Comparison of ENCODE assay signal across 8 cellular contexts in the genomic region with DNA sequence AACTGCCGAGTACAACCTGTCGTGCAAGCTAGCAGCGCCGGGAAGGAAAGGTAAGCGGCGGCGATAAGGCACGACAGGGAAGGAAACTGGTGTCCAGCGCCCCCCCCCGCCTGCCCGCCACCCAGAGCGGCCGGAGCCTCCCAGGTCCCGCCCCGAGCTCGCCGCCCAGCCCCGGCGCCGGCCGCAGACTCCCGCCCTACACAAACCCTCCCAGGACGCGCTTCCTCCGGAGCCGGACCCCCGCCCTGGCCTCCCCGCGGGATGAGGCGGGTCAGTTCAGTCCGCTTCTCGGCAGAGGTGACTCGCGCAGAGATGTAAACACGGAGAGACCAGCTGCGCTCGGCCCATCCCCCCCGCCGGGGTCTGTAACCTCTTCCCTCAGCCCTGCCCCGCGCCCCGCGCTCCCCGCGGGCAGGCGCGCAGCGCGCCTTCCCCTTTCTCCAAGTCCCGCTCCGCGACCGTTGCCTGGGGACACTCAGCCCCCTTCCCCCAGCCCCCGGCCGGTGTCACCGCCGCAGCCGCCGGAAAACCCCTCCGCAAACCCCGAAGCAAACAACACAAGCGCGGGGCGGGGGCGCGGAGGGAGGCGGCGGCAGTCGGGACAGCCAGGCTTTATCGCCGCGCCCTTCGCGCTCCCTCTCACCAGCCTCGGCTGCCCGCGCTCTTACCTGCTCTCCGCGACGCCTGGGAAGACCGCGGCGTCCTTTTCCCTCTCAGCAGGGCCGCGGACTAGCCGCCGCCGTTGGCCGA. TPM values are rescaled to one million over a fixed set of nuclear protein-coding genes. Genes with fewer than 3 reads are reported as not detected.
DNase-seq lines count a peak whose midpoint lies in the region; ATAC-seq and TF ChIP-seq lines count a peak whose summit lies in the region.

No MANE protein-coding gene starts in this region.

- peak overlapping the region; percentile 86 for H2AFZ ChIP-seq in neural progenitor cell (replicated peaks)

- peak; percentile 17 for ATAC-seq in GM21447 (IDR thresholded peaks at IDR 0.05; ENCODE audit: unreplicated experiment)

- peaks cover 16% of the 10 kb centered on the region for H3K4me1 Mint-ChIP-seq in neural progenitor cell

- H3K27me3 ChIP-seq in neural progenitor cell (peaks cover 4% of the 10 kb centered on the region), stomach smooth muscle (ENCODE audit: control insufficient read depth in 1 of 2, insufficient read depth in 2 of 2, low read length in 2 of 2) (no peaks in the 10 kb centered on the region)

- H3F3A ChIP-seq in neural progenitor cell (ENCODE audit: low read depth) = peaks cover 63% of the 10 kb centered on the region

- no peaks in the 10 kb centered on the region for H3K9me3 Mint-ChIP-seq in neural progenitor cell

- H3K4me3 Mint-ChIP-seq in neural progenitor cell = peak overlapping the region; percentile 97

- peak overlapping the region; percentile 65 for H3K27ac Mint-ChIP-seq in neural progenitor cell

- H3K9me3 ChIP-seq in neural progenitor cell (ENCODE audit: low read depth) = no peaks in the 10 kb centered on the region
- H3K9me3 ChIP-seq in stomach smooth muscle (ENCODE audit: control insufficient read depth in 2 of 2, low read length in 2 of 2) = no peaks in the 10 kb centered on the region

- DNase-seq in COLO668 (lab: John Stamatoyannopoulos, UW; ENCODE audit: unreplicated experiment) = peak; percentile 87
- peak; percentile 33 for DNase-seq in HuH-7.5 (ENCODE audit: low spot score)
- DNase-seq in SHP77 (lab: John Stamatoyannopoulos, UW) = peak; percentile 33 to 62
- peak; percentile 51 for DNase-seq in activated gamma-delta T cell treated with anti-CD3 and anti-CD28 coated beads, Interleukin-2, amount 50 U/mL, for 16 hours (ENCODE audit: low read depth)
- DNase-seq in foreskin fibroblast = peak; percentile 70 to 89
- peak; percentile 90 for DNase-seq in neural progenitor cell (ENCODE audit: low spot score)

- H3K36me3 Mint-ChIP-seq in neural progenitor cell = no peaks in the 10 kb centered on the region

- no peaks in the 10 kb centered on the region for H3K36me3 ChIP-seq in neural progenitor cell
- no peaks in the 10 kb centered on the region for H3K36me3 ChIP-seq in stomach smooth muscle (ENCODE audit: control insufficient read depth in 2 of 2, insufficient read depth in 2 of 2, low read length in 2 of 2)

- H3K4me1 ChIP-seq in neural progenitor cell (peaks cover 9% of the 10 kb centered on the region), stomach smooth muscle (ENCODE audit: control insufficient read depth, insufficient read depth, low read length) (peaks cover 8% of the 10 kb centered on the region)

- H3K4me3 ChIP-seq in foreskin fibroblast (ENCODE audit: low read depth in 1 of 2, low read length in 2 of 2) (peak overlapping the region; percentile 83 to 86), neural progenitor cell (peak overlapping the region; percentile 88), stomach smooth muscle (ENCODE audit: low read length in 2 of 2) (peak overlapping the region; percentile 93 to 96)

- H3K27me3 Mint-ChIP-seq in neural progenitor cell (ENCODE audit: insufficient read depth, low read depth) = peaks cover 10% of the 10 kb centered on the region

- H3K9ac ChIP-seq in neural progenitor cell (peak overlapping the region; percentile 64), stomach smooth muscle (ENCODE audit: low read length in 2 of 2) (peak overlapping the region; percentile 88 to 89)

- H4K20me1 ChIP-seq in neural progenitor cell (ENCODE audit: low read depth) = peaks cover 39% of the 10 kb centered on the region

- H3K27ac ChIP-seq in neural progenitor cell (peak overlapping the region; percentile 95), stomach smooth muscle (ENCODE audit: low read length) (peak overlapping the region; percentile 99)

- TF ChIP-seq CTCF in foreskin fibroblast (IDR thresholded peaks at IDR 0.05; ENCODE audit: low read depth, low read length) = no peak
- TF ChIP-seq CTCF in neural progenitor cell (IDR thresholded peaks at IDR 0.05) = no peak

- peak overlapping the region; percentile 94 for H3K4me2 ChIP-seq in neural progenitor cell

- H3K79me2 ChIP-seq in neural progenitor cell (ENCODE audit: low read depth) = peaks cover 46% of the 10 kb centered on the region

RNA-seq across cellular contexts. Expression of gene ELF2, which starts 0.5 kb away (rescaled TPM):
- total RNA-seq in neural progenitor cell (ENCODE audit: low replicate concordance) = 30.5 and 44.3 TPM in 2 replicates

Comparison
In these comparisons a context has a peak if more than half of its experiments do, and no peak if none do; other contexts are left out.
1. Peak in every context shown above with its lines: DNase-seq, ATAC-seq, H3K4me3 ChIP-seq and H3K27ac ChIP-seq.
2. DNase-seq: peak in every context shown above with its lines; median percentile 90 in neural progenitor cell; 87 in COLO668; 80 in foreskin fibroblast; 51 in activated gamma-delta T cell treated with anti-CD3 and anti-CD28 coated beads, Interleukin-2, amount 50 U/mL, for 16 hours; 48 in SHP77; 33 in HuH-7.5.